ENCODE assay signal across 1 cellular context in the genomic region with DNA sequence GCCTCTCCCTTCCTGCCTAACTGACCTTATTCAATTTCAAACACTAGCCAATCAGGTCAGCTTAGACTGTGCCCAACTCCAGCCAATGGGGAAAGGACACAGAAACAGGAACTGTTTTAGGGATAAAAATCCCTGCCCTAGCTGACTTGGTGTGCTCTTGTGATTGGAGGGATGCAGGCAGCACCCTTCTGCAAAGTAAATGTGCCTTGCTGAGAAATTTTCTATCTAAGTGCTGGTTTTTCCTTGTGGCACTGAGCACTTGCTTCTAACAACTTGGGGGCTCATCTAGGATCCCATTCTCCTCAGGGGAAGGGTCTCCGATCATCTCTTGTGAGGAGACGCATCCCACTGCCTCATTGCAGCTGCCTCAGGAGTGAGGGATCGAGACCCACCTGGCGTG.
TF ChIP-seq lines count a peak whose summit lies in the region.

No MANE protein-coding gene starts in this region.

TF ChIP-seq in GM23338, 12 proteins besides CTCF, POLR2A, EP300 and RAD21:
- TF ChIP-seq REST (IDR thresholded peaks at IDR 0.05; ENCODE audit: unreplicated experiment) (no peak), CREB1 (CRISPR knock-in tag; IDR thresholded peaks at IDR 0.05; ENCODE audit: low read depth) (no peak), ZNF114 (CRISPR knock-in tag; IDR thresholded peaks at IDR 0.05) (no peak), EZH2 (IDR thresholded peaks at IDR 0.05; ENCODE audit: low read depth, unreplicated experiment) (no peak), JUNB (IDR thresholded peaks at IDR 0.05; ENCODE audit: unreplicated experiment) (no peak), ZNF462 (CRISPR knock-in tag; IDR thresholded peaks at IDR 0.05) (no peak), STAT1 (IDR thresholded peaks at IDR 0.05; ENCODE audit: unreplicated experiment) (no peak)
- TF ChIP-seq, protein P1, sequence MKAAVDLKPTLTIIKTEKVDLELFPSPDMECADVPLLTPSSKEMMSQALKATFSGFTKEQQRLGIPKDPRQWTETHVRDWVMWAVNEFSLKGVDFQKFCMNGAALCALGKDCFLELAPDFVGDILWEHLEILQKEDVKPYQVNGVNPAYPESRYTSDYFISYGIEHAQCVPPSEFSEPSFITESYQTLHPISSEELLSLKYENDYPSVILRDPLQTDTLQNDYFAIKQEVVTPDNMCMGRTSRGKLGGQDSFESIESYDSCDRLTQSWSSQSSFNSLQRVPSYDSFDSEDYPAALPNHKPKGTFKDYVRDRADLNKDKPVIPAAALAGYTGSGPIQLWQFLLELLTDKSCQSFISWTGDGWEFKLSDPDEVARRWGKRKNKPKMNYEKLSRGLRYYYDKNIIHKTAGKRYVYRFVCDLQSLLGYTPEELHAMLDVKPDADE (IDR thresholded peaks at IDR 0.05) = no peak
TF ChIP-seq in GM23338: peak in this region for 0.
